ENCODE assay signal across 1 cellular context in genomic region chr9:132357764-132358163, GRCh38.
TF ChIP-seq lines count a peak whose summit lies in the region.

No MANE protein-coding gene starts in this region.

TF ChIP-seq in HEK293, 187 proteins besides CTCF, POLR2A, EP300 and RAD21 (continued from another document):
- TF ChIP-seq ZNF362 (tag by site-specific recombination; IDR thresholded peaks at IDR 0.05): no peak
- no peak for TF ChIP-seq IKZF3 (tag by site-specific recombination; IDR thresholded peaks at IDR 0.05)
- peak; percentile 88 for TF ChIP-seq ZNF558 (tag by site-specific recombination; IDR thresholded peaks at IDR 0.05)
- TF ChIP-seq GFI1B (tag by site-specific recombination; IDR thresholded peaks at IDR 0.05): peak; percentile 78
- TF ChIP-seq ZBTB8A (tag by site-specific recombination; IDR thresholded peaks at IDR 0.05): peak; percentile 91
- no peak for TF ChIP-seq ZNF280C (tag by site-specific recombination; IDR thresholded peaks at IDR 0.05)
- no peak for TF ChIP-seq ZNF561 (tag by site-specific recombination; IDR thresholded peaks at IDR 0.05; ENCODE audit: borderline replicate concordance)
- peak; percentile 70 for TF ChIP-seq ZBTB21 (tag by site-specific recombination; IDR thresholded peaks at IDR 0.05)
- TF ChIP-seq ZNF266 (tag by site-specific recombination; IDR thresholded peaks at IDR 0.05; ENCODE audit: low read depth): peak; percentile 81
- peak; percentile 90 for TF ChIP-seq ZNF140 (tag by site-specific recombination; IDR thresholded peaks at IDR 0.05)
- TF ChIP-seq ZNF292 (tag by site-specific recombination; IDR thresholded peaks at IDR 0.05; ENCODE audit: borderline replicate concordance, low read depth): peak; percentile 93
- TF ChIP-seq ZNF341 (tag by site-specific recombination; IDR thresholded peaks at IDR 0.05; ENCODE audit: low read depth): peak; percentile 54
- no peak for TF ChIP-seq ZBTB49 (tag by site-specific recombination; IDR thresholded peaks at IDR 0.05; ENCODE audit: low read depth)
- peak; percentile 98 for TF ChIP-seq ZNF518A (tag by site-specific recombination; conservative IDR thresholded peaks at IDR 0.05; ENCODE audit: low read depth)
